9 cellular contexts compared by ENCODE assay signal in genomic region chr1:223720987-223721591, GRCh38. TPM values are rescaled to one million over a fixed set of nuclear protein-coding genes. Genes with fewer than 3 reads are reported as not detected.
DNase-seq lines count a peak whose midpoint lies in the region; ATAC-seq and TF ChIP-seq lines count a peak whose summit lies in the region.
"Had no signal": no experiment of that assay in that cellular context is flagged by ENCODE, and none has a peak within 500 bp of the region (broad histone marks: within the 10 kb centered on the region; RNA-seq: fewer than 3 reads in every experiment).

No MANE protein-coding gene starts in this region.

- H3K27ac Mint-ChIP-seq in activated T-helper 17 cell treated with anti-CD3 and anti-CD28 coated beads, Interleukin-2, amount 50 U/mL, for 72 hours, result peak overlapping the region; percentile 81
- H3K27ac Mint-ChIP-seq in immature natural killer cell (peak overlapping the region; percentile 36 to 91 (median 73)), glutamatergic neuron (ENCODE audit: unreplicated experiment) (no peak overlapping the region)

- POLR2A ChIA-PET in HEK293 (lab: Yijun Ruan, JAX), result interaction anchor here (0.9 to 1.1 kb wide), 2 partner anchors 10 to 11 kb away, joined by 3 read pairs; no protein-coding TSS in a partner anchor

- H3K9me3 ChIP-seq in HEK293 (ENCODE audit: control insufficient read depth, insufficient read depth, low read depth, low read length) (no peaks in the 10 kb centered on the region), spleen (no peaks in the 10 kb centered on the region)

- ATAC-seq in activated T-helper 17 cell treated with anti-CD3 and anti-CD28 coated beads, Interleukin-2, amount 50 U/mL, for 72 hours (replicated peaks), result no peak
- ATAC-seq: activated T-cell treated with anti-CD3 and anti-CD28 coated beads, Interleukin-2, amount 50 U/mL, for 4 hours had no signal

- no peak for TF ChIP-seq POLR2A in spleen (IDR thresholded peaks at IDR 0.05)

- DNase-seq in immature natural killer cell (no peak), spleen (no peak), posterior vena cava (ENCODE audit: low spot score) (no peak), DMS114 treated with DMSO at 0.1 percent for 48 hours (lab: John Stamatoyannopoulos, UW; ENCODE audit: unreplicated experiment) (no peak), glutamatergic neuron (no peak), NCI-H2107 treated with DMSO at 0.1 percent for 48 hours (lab: John Stamatoyannopoulos, UW; ENCODE audit: unreplicated experiment) (no peak)
- DNase-seq: activated T-cell treated with anti-CD3 and anti-CD28 coated beads, Interleukin-2, amount 50 U/mL, for 4 hours had no signal

- no peaks in the 10 kb centered on the region for H3K9me3 Mint-ChIP-seq in activated T-helper 17 cell treated with anti-CD3 and anti-CD28 coated beads, Interleukin-2, amount 50 U/mL, for 72 hours
- H3K9me3 Mint-ChIP-seq in immature natural killer cell (no peaks in the 10 kb centered on the region), glutamatergic neuron (ENCODE audit: unreplicated experiment) (no peaks in the 10 kb centered on the region)
- H3K9me3 Mint-ChIP-seq: activated T-cell treated with anti-CD3 and anti-CD28 coated beads, Interleukin-2, amount 50 U/mL, for 4 hours had no signal

- intact Hi-C loops in spleen (cut with DNase I; ENCODE audit: low total_unique reads), result no loop called here
- intact Hi-C loops in posterior vena cava (cut with DNase I), result no loop called here

- H3K4me1 Mint-ChIP-seq in activated T-helper 17 cell treated with anti-CD3 and anti-CD28 coated beads, Interleukin-2, amount 50 U/mL, for 72 hours, result peaks cover 40% of the 10 kb centered on the region
- H3K4me1 Mint-ChIP-seq in immature natural killer cell (peaks cover 79 to 88% of the 10 kb centered on the region in 2 donors), glutamatergic neuron (ENCODE audit: low read depth, unreplicated experiment) (no peaks in the 10 kb centered on the region)

- H3K36me3 ChIP-seq in HEK293 (ENCODE audit: control insufficient read depth in 2 of 2, insufficient read depth in 1 of 2, low read length in 2 of 2) (peaks cover 29 to 58% of the 10 kb centered on the region in 2 experiments; a peak in 2 of 3 replicates), spleen (peaks cover 0 to 72% (median 23%) of the 10 kb centered on the region in 6 donors)

- H3K4me3 Mint-ChIP-seq in activated T-helper 17 cell treated with anti-CD3 and anti-CD28 coated beads, Interleukin-2, amount 50 U/mL, for 72 hours, result no peak overlapping the region
- H3K4me3 Mint-ChIP-seq in immature natural killer cell (peak overlapping the region in 1 of 5 donors; percentile 51), glutamatergic neuron (ENCODE audit: unreplicated experiment) (no peak overlapping the region)
- H3K4me3 Mint-ChIP-seq: activated T-cell treated with anti-CD3 and anti-CD28 coated beads, Interleukin-2, amount 50 U/mL, for 4 hours had no signal

- H3K27me3 ChIP-seq in spleen (replicated peaks in 1 of 7), result no peaks in the 10 kb centered on the region

- H3K36me3 Mint-ChIP-seq in activated T-helper 17 cell treated with anti-CD3 and anti-CD28 coated beads, Interleukin-2, amount 50 U/mL, for 72 hours (ENCODE audit: low read depth), result peaks cover 58% of the 10 kb centered on the region
- H3K36me3 Mint-ChIP-seq in immature natural killer cell, result peaks cover 18 to 42% (median 26%) of the 10 kb centered on the region in 3 donors
- H3K36me3 Mint-ChIP-seq in glutamatergic neuron (ENCODE audit: unreplicated experiment), result peaks cover 5% of the 10 kb centered on the region

- H3K4me3 ChIP-seq in HEK293 (ENCODE audit: low read depth, low read length) (no peak overlapping the region), spleen (no peak overlapping the region)

- no peak for TF ChIP-seq CTCF in HEK293 (tag by site-specific recombination; IDR thresholded peaks at IDR 0.05)
- no peak for TF ChIP-seq CTCF in spleen (IDR thresholded peaks at IDR 0.05 in 8 of 11, conservative IDR thresholded peaks at IDR 0.05 in 3 of 11)
- no peak for TF ChIP-seq CTCF in glutamatergic neuron (IDR thresholded peaks at IDR 0.05; ENCODE audit: partially characterized antibody, unreplicated experiment)

- H3K27ac ChIP-seq in HEK293 (ENCODE audit: extremely low read depth, low read depth, low read length) (no peak overlapping the region; the same call in 1 of the 2 replicates), spleen (peak overlapping the region in 5 of 8 donors; percentile 6 to 61 (median 35))

- no peaks in the 10 kb centered on the region for H3K27me3 Mint-ChIP-seq in activated T-helper 17 cell treated with anti-CD3 and anti-CD28 coated beads, Interleukin-2, amount 50 U/mL, for 72 hours
- H3K27me3 Mint-ChIP-seq in immature natural killer cell (ENCODE audit: low read depth in 3 of 3) (peaks cover 0 to 8% (median 0%) of the 10 kb centered on the region in 3 donors), glutamatergic neuron (ENCODE audit: unreplicated experiment) (peaks cover 2% of the 10 kb centered on the region)

- CTCF ChIA-PET in HEK293 (lab: Yijun Ruan, JAX), result interaction anchor here (0.6 to 1.5 kb wide), 4 partner anchors 9 to 541 kb away, joined by 3 to 8 read pairs (median 4); no protein-coding TSS in a partner anchor

- peaks cover 18% of the 10 kb centered on the region for H3K4me1 ChIP-seq in HEK293 (ENCODE audit: control insufficient read depth, insufficient read depth, low read length)
- peaks cover 18 to 95% (median 54%) of the 10 kb centered on the region in 6 donors for H3K4me1 ChIP-seq in spleen

- 41 to 60% (median 51%) methylated on average over 3 to 4 of the region's 4 CpGs for WGBS in spleen, 5 donors

TF ChIP-seq in HEK293, 187 proteins besides CTCF, POLR2A, EP300 and RAD21:
- TF ChIP-seq ZNF280C (tag by site-specific recombination; IDR thresholded peaks at IDR 0.05) (no peak), ZXDB (tag by site-specific recombination; IDR thresholded peaks at IDR 0.05) (no peak), ZFHX2 (tag by site-specific recombination; conservative IDR thresholded peaks at IDR 0.05) (peak; percentile 82), ZNF704 (tag by site-specific recombination; IDR thresholded peaks at IDR 0.05) (no peak), ZIC2 (tag by site-specific recombination; IDR thresholded peaks at IDR 0.05) (0 out of 2 replicates have a peak, but pooled peaks have one; percentile 7), ZNF394 (tag by site-specific recombination; IDR thresholded peaks at IDR 0.05; ENCODE audit: borderline replicate concordance) (no peak), BCL11A (tag by site-specific recombination; IDR thresholded peaks at IDR 0.05; ENCODE audit: low read depth) (no peak), SCRT2 (tag by site-specific recombination; IDR thresholded peaks at IDR 0.05) (peak; percentile 83), EGR2 (tag by site-specific recombination; IDR thresholded peaks at IDR 0.05; ENCODE audit: low read depth) (peak; percentile 44; the same call in 1 of the 2 replicates)

RNA-seq across cellular contexts. Expression of gene CAPN2, which starts 8.8 kb away (rescaled TPM):
- 10 to 100 TPM; 42.8 to 73.0 TPM for total RNA-seq in activated T-helper 17 cell treated with anti-CD3 and anti-CD28 coated beads, Interleukin-2, amount 50 U/mL, for 72 hours
- polyA plus RNA-seq in immature natural killer cell (100 to 1,000 TPM; 126 to 232 (median 141) TPM), spleen (10 to 100 TPM; 20.5 to 50.7 (median 35.7) TPM)
- total RNA-seq in spleen (100 to 1,000 TPM in 1 of 7 donors, 10 to 100 TPM in 6; 48.8 to 106 (median 88.8) TPM), posterior vena cava (100 to 1,000 TPM; 234 to 289 TPM), glutamatergic neuron (ENCODE audit: unreplicated experiment) (25.6 TPM)

RNA-seq across cellular contexts. Expression of gene CAPN8, which starts 55.6 kb away (rescaled TPM):
- total RNA-seq in activated T-helper 17 cell treated with anti-CD3 and anti-CD28 coated beads, Interleukin-2, amount 50 U/mL, for 72 hours, result not detected
- under 1 TPM in 1 of 3 donors, not detected in 2; 0.09 TPM for polyA plus RNA-seq in immature natural killer cell
- under 1 TPM in 1 of 7 donors, not detected in 6; 0.73 TPM for total RNA-seq in spleen
- under 1 TPM in 1 of 3 donors, not detected in 2; 0.08 TPM for polyA plus RNA-seq in spleen
- not detected for total RNA-seq in posterior vena cava
- not detected for total RNA-seq in glutamatergic neuron (ENCODE audit: unreplicated experiment)
- total RNA-seq: activated T-cell treated with anti-CD3 and anti-CD28 coated beads, Interleukin-2, amount 50 U/mL, for 4 hours had no signal
